17 cellular contexts compared by ENCODE assay signal in the genomic region with DNA sequence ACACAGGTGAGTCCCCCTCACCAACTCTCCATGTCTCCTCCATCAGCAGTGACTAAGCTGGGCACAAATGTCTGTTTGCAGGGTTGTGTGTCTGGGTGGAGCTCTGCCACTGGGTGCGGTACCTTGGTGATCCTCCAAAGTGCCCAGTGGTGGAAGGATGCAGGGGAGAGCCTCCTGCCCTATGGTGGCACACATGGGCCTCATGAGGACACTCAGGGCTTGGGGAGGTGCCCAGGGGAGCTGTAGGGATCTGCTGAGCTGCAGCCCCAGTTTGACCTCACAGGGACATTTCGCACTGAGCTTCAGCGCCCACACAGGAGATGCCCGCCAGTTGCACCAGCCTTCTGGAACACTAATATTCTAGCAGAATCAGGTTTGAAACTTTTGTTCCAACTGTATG.
"Had no signal": no experiment of that assay in that cellular context is flagged by ENCODE, and none has a peak within 500 bp of the region (broad histone marks: within the 10 kb centered on the region; RNA-seq: fewer than 3 reads in every experiment).

No MANE protein-coding gene starts in this region.

- H3K27ac Mint-ChIP-seq: activated CD4-positive, alpha-beta T cell treated with anti-CD3 and anti-CD28 coated beads, Interleukin-2, amount 10 ng/mL, durations not matched to agents 7 days and 5 days; activated naive CD8-positive, alpha-beta T cell treated with anti-CD3 and anti-CD28 coated beads, Interleukin-2, amount 10 ng/mL, durations not matched to agents 7 days and 5 days; activated T-helper 1 cell treated with anti-CD3 and anti-CD28 coated beads, Interleukin-12 subunit alpha, Interleukin-12 subunit beta, Interleukin-2, Interleukin-4 antibody, amounts not matched to agents 30 ng/mL and 10 ng/mL and 1 ng/mL, durations not matched to agents 14 hours and 24 hours and 36 hours; effector memory CD8-positive, alpha-beta T cell; stimulated activated naive CD8-positive, alpha-beta T cell treated with anti-CD3 and anti-CD28 coated beads, Interleukin-15, amount 100 ng/mL, for 72 hours; T-helper 2 cell treated with Interferon-gamma antibody and Interleukin-4, amounts not matched to agents 5 μg/mL and 100 μg/mL, for 36 hours had no signal

- H3K4me1 Mint-ChIP-seq: activated CD4-positive, alpha-beta T cell treated with anti-CD3 and anti-CD28 coated beads, Interleukin-2, amount 10 ng/mL, durations not matched to agents 7 days and 5 days; activated naive CD8-positive, alpha-beta T cell treated with anti-CD3 and anti-CD28 coated beads, Interleukin-2, amount 10 ng/mL, durations not matched to agents 7 days and 5 days; stimulated activated naive CD8-positive, alpha-beta T cell treated with anti-CD3 and anti-CD28 coated beads, Interleukin-15, amount 100 ng/mL, for 72 hours had no signal

- H3K36me3 ChIP-seq: heart right ventricle, sigmoid colon, spleen, thoracic aorta had no signal

- H3K4me3 Mint-ChIP-seq: activated CD4-positive, alpha-beta T cell treated with anti-CD3 and anti-CD28 coated beads, Interleukin-2, amount 10 ng/mL, durations not matched to agents 7 days and 5 days; activated naive CD8-positive, alpha-beta T cell treated with anti-CD3 and anti-CD28 coated beads, Interleukin-2, amount 10 ng/mL, durations not matched to agents 7 days and 5 days; activated T-helper 1 cell treated with anti-CD3 and anti-CD28 coated beads, Interleukin-12 subunit alpha, Interleukin-12 subunit beta, Interleukin-2, Interleukin-4 antibody, amounts not matched to agents 30 ng/mL and 10 ng/mL and 1 ng/mL, durations not matched to agents 14 hours and 24 hours and 36 hours; effector memory CD8-positive, alpha-beta T cell; nephron; stimulated activated naive CD8-positive, alpha-beta T cell treated with anti-CD3 and anti-CD28 coated beads, Interleukin-15, amount 100 ng/mL, for 72 hours; T-helper 2 cell treated with Interferon-gamma antibody and Interleukin-4, amounts not matched to agents 5 μg/mL and 100 μg/mL, for 36 hours had no signal

- H3K27me3 ChIP-seq: heart right ventricle, sigmoid colon, spleen had no signal

- H3K36me3 Mint-ChIP-seq: activated naive CD8-positive, alpha-beta T cell treated with anti-CD3 and anti-CD28 coated beads, Interleukin-2, amount 10 ng/mL, durations not matched to agents 7 days and 5 days had no signal

- ATAC-seq: effector memory CD8-positive, alpha-beta T cell; stimulated activated naive CD8-positive, alpha-beta T cell treated with anti-CD3 and anti-CD28 coated beads, Interleukin-15, amount 100 ng/mL, for 72 hours had no signal

- H3K4me3 ChIP-seq: heart right ventricle, sigmoid colon, spleen, thoracic aorta had no signal

- H3K9me3 Mint-ChIP-seq: activated CD4-positive, alpha-beta T cell treated with anti-CD3 and anti-CD28 coated beads, Interleukin-2, amount 10 ng/mL, durations not matched to agents 7 days and 5 days; activated naive CD8-positive, alpha-beta T cell treated with anti-CD3 and anti-CD28 coated beads, Interleukin-2, amount 10 ng/mL, durations not matched to agents 7 days and 5 days; activated T-helper 1 cell treated with anti-CD3 and anti-CD28 coated beads, Interleukin-12 subunit alpha, Interleukin-12 subunit beta, Interleukin-2, Interleukin-4 antibody, amounts not matched to agents 30 ng/mL and 10 ng/mL and 1 ng/mL, durations not matched to agents 14 hours and 24 hours and 36 hours; effector memory CD8-positive, alpha-beta T cell; T-helper 2 cell treated with Interferon-gamma antibody and Interleukin-4, amounts not matched to agents 5 μg/mL and 100 μg/mL, for 36 hours had no signal

- H3K27ac ChIP-seq: thoracic aorta had no signal

- H3K9me3 ChIP-seq: sigmoid colon, spleen, thoracic aorta had no signal

- DNase-seq: activated CD4-positive, alpha-beta T cell treated with anti-CD3 and anti-CD28 coated beads, Interleukin-2, amount 10 ng/mL, durations not matched to agents 7 days and 5 days; activated CD4-positive, CD25-positive, alpha-beta regulatory T cell; activated CD8-positive, alpha-beta memory T cell treated with anti-CD3 and anti-CD28 coated beads for 24 hours; activated naive CD4-positive, alpha-beta T cell; activated naive CD8-positive, alpha-beta T cell treated with anti-CD3 and anti-CD28 coated beads, Interleukin-2, amount 10 ng/mL, durations not matched to agents 7 days and 5 days; dermis blood vessel endothelial cell; effector memory CD8-positive, alpha-beta T cell; heart right ventricle; mesendoderm; occipital lobe; sigmoid colon; spleen; stimulated activated naive CD8-positive, alpha-beta T cell treated with anti-CD3 and anti-CD28 coated beads, Interleukin-15, amount 100 ng/mL, for 72 hours had no signal
